In the genomic region with DNA sequence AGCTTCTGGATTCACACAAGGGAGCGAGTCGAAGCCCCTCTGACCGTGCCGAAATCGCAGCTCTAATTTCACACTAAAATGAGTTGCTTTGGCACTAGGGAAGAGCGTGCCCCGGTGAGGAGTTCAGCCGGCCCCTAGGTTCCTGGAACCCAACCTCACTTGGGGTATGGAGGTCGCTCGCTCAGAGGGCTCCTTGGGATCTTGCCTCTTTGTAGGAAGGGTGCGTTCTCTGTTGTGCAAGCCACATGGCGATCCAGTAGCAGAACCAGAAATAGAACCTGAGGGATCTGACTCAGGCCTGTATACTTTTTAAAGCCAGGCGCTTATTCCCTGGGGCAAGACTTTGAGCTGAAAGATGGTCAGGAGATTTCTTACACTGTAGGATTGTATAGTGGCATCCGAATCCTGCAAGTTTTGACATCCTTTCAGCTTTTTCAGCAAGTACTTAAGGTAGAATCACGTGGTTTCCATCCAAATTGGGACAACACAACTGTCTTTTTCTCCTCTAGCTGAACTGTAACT, we compare ENCODE assay signal across 8 cellular contexts. TPM values are rescaled to one million over a fixed set of nuclear protein-coding genes. Genes with fewer than 3 reads are reported as not detected.
DNase-seq lines count a peak whose midpoint lies in the region; ATAC-seq and TF ChIP-seq lines count a peak whose summit lies in the region.

No MANE protein-coding gene starts in this region.

- H3K4me3 ChIP-seq in OCI-LY7 (ENCODE audit: low read depth, low read length, poor library complexity, severe bottlenecking) (peak overlapping the region; percentile 98), epithelial cell of esophagus (ENCODE audit: low read length) (peak overlapping the region; percentile 73), neutrophil (ENCODE audit: low read depth in 1 of 2, low read length in 1 of 2) (peak overlapping the region; percentile 65 to 86)

- H4K20me1 ChIP-seq in OCI-LY7 (ENCODE audit: insufficient read depth, low read length), result no peaks in the 10 kb centered on the region

- H3K4me1 ChIP-seq in OCI-LY7 (ENCODE audit: insufficient read depth, low read length, poor library complexity, severe bottlenecking) (peaks cover 19% of the 10 kb centered on the region), neutrophil (ENCODE audit: control insufficient read depth in 1 of 2, insufficient read depth in 1 of 2, low read depth in 1 of 2, low read length in 1 of 2) (peaks cover 33 to 37% of the 10 kb centered on the region in 2 experiments)

- H3K4me2 ChIP-seq in OCI-LY7 (ENCODE audit: low read length), result peak overlapping the region; percentile 87

- no peaks in the 10 kb centered on the region for H3K27me3 ChIP-seq in neutrophil

- H3K36me3 ChIP-seq in OCI-LY7 (ENCODE audit: insufficient read depth, low read length), result no peaks in the 10 kb centered on the region
- no peaks in the 10 kb centered on the region for H3K36me3 ChIP-seq in neutrophil

- CTCF ChIA-PET in OCI-LY7 (lab: Charles Lee; ENCODE audit: unreplicated experiment), result no interaction called here

- H3K79me2 ChIP-seq in OCI-LY7 (ENCODE audit: insufficient read depth, low read depth, low read length), result peaks cover 9% of the 10 kb centered on the region; the same call in 1 of the 2 replicates

- peak overlapping the region; percentile 99 for H2AFZ ChIP-seq in OCI-LY7 (ENCODE audit: low read length)

- H3K9me3 ChIP-seq in OCI-LY7 (ENCODE audit: low read length) (no peaks in the 10 kb centered on the region), neutrophil (no peaks in the 10 kb centered on the region)

- POLR2A ChIA-PET in OCI-LY7 (lab: Charles Lee), result interaction anchor here (0.6 to 1.1 kb wide), 4 partner anchors 10 to 1152 kb away, joined by 3 to 9 read pairs (median 3); no protein-coding TSS in a partner anchor

- no peak overlapping the region for H3K27ac ChIP-seq in OCI-LY7 (ENCODE audit: low read depth, low read length, poor library complexity, severe bottlenecking)
- H3K27ac ChIP-seq in neutrophil, result peak overlapping the region; percentile 92

- BruUV-seq in OCI-LY7 (replicated peaks; lab: Mats Ljungman, UMichigan), result no TSS peak

- DNase-seq in ELR (ENCODE audit: low read depth), result peak; percentile 8
- no peak for DNase-seq in OCI-LY7 (ENCODE audit: low spot score)
- peak; percentile 32 for DNase-seq in epithelial cell of esophagus (ENCODE audit: low read depth)
- DNase-seq in NCI-H1417 treated with DMSO at 0.1 percent for 48 hours (lab: John Stamatoyannopoulos, UW), result no peak
- no peak for DNase-seq in NCI-H2196 treated with DMSO at 0.1 percent for 48 hours (lab: John Stamatoyannopoulos, UW; ENCODE audit: unreplicated experiment)
- no peak for DNase-seq in NCI-H1694 (lab: John Stamatoyannopoulos, UW)

- TF ChIP-seq CTCF in OCI-LY7 (conservative IDR thresholded peaks at IDR 0.05; ENCODE audit: low read length) (no peak), epithelial cell of esophagus (IDR thresholded peaks at IDR 0.05; ENCODE audit: insufficient read depth, low read depth, low read length, missing control alignments) (no peak), neutrophil (IDR thresholded peaks at IDR 0.05) (no peak)

- intact Hi-C loops in OCI-LY7 (cut with micrococcal nuclease; ENCODE audit: unreplicated experiment), result loop anchor here (5.0 kb wide), 1 partner anchor 46 kb away; no protein-coding TSS in a partner anchor

- ATAC-seq in HG03025 (IDR thresholded peaks at IDR 0.05; ENCODE audit: low FRiP score, unreplicated experiment), result no peak

- H3K9me2 ChIP-seq in OCI-LY7 (ENCODE audit: insufficient read depth, low read length), result no peaks in the 10 kb centered on the region

RNA-seq across cellular contexts. Expression of a gene that starts 0.9 kb away (rescaled TPM):
- 9.1 TPM in 2 replicates for total RNA-seq in OCI-LY7 (2014; rRNA removed; shearing (Covaris generic))
- total RNA-seq in OCI-LY7 (2022), result 17.8 and 20.2 TPM in 2 replicates

Comparison
In these comparisons a context has a peak if more than half of its experiments do, and no peak if none do; other contexts are left out.
1. DNase-seq: peak in ELR (single experiment) and epithelial cell of esophagus (single experiment); none in OCI-LY7 (single experiment), NCI-H1417 treated with DMSO at 0.1 percent for 48 hours (single experiment), NCI-H2196 treated with DMSO at 0.1 percent for 48 hours (single experiment) and NCI-H1694 (single experiment).
2. Peak in every context shown above with its lines, with median percentiles within 50 percentile points of each other: H3K4me3 ChIP-seq.